ENCODE assay signal across 20 cellular contexts in the genomic region with DNA sequence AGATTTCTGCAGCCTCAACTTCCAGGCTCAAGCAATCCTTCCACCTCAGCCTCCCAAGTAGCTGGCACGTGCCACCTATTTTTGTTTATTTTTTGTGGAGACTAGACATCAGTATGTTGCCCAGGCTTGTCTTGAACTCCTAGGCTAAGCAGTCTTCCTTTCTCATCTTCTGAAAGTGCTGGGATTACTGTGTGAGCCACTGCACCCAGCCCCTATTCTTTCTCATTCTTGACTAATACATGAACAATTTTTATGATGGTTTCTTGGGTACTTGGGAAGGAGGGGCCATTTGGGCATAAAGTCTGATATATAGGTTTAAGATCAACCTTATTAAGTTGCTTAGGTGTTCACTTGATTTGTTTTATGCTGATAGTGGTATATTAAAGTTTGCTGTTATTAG. TPM values are rescaled to one million over a fixed set of nuclear protein-coding genes. Genes with fewer than 3 reads are reported as not detected.
DNase-seq lines count a peak whose midpoint lies in the region; ATAC-seq, FAIRE-seq and TF ChIP-seq lines count a peak whose summit lies in the region.
"Had no signal": no experiment of that assay in that cellular context is flagged by ENCODE, and none has a peak within 500 bp of the region (broad histone marks: within the 10 kb centered on the region; RNA-seq: fewer than 3 reads in every experiment).

No MANE protein-coding gene starts in this region.

- no peak overlapping the region for H2BK5ac ChIP-seq in H1 (ENCODE audit: low read depth, low read length)
- H2BK5ac ChIP-seq in trophoblast cell (ENCODE audit: low read depth, low read length, poor library complexity) = no peak overlapping the region

- POLR2A ChIA-PET in SK-N-SH (lab: Yijun Ruan, JAX) = no interaction called here
- POLR2A ChIA-PET in H1 (lab: Charles Lee; ENCODE audit: partially characterized antibody) = no interaction called here

- H3K18ac ChIP-seq in H1 (ENCODE audit: extremely low read depth, low read length) (no peak overlapping the region), trophoblast cell (ENCODE audit: low read length) (peak overlapping the region; percentile 61)

- H3K23ac ChIP-seq in H1 (ENCODE audit: insufficient read length) (no peak overlapping the region), trophoblast cell (ENCODE audit: low read length) (no peak overlapping the region)

- no peaks in the 10 kb centered on the region for H3K27me3 ChIP-seq in SK-N-SH (ENCODE audit: insufficient read depth)
- no peaks in the 10 kb centered on the region for H3K27me3 ChIP-seq in H1 (replicated peaks in 1 of 4; ENCODE audit: control insufficient read depth in 3 of 4, extremely low read depth in 1 of 4, insufficient read depth in 3 of 4, low read length in 3 of 4)
- H3K27me3 ChIP-seq in trophoblast cell (ENCODE audit: insufficient read depth, low read length) = no peaks in the 10 kb centered on the region
- H3K27me3 ChIP-seq: pancreas, spleen had no signal

- TF ChIP-seq EP300 in SK-N-SH (IDR thresholded peaks at IDR 0.05; ENCODE audit: borderline replicate concordance in 1 of 2, low read depth in 1 of 2, low read length in 1 of 2) (no peak), H1 (IDR thresholded peaks at IDR 0.05; ENCODE audit: borderline replicate concordance in 1 of 2, low read depth in 2 of 2, low read length in 2 of 2) (no peak)

- DNase-seq in SK-N-SH (no peak), LoVo (ENCODE audit: low spot score) (peak; percentile 69), H1 (ENCODE audit: low read depth in 1 of 2, low spot score in 2 of 2) (no peak), trophoblast cell (peak in 1 of 2 donors; percentile 31), NCI-H2029 treated with DMSO at 0.1 percent for 48 hours (lab: John Stamatoyannopoulos, UW) (no peak), hepatic stellate cell (ENCODE audit: low spot score) (no peak), GM19240 (ENCODE audit: insufficient read length, low spot score) (no peak)
- DNase-seq: DND-41, Karpas-422, kidney glomerular epithelial cell, mucosa of descending colon, NCI-H187, NCI-H510A, pancreas, spleen had no signal

- no peak overlapping the region for H2BK15ac ChIP-seq in H1 (ENCODE audit: low read length)

- H4K91ac ChIP-seq in H1 (replicated peaks; ENCODE audit: insufficient read length, low read length) = no peak overlapping the region
- H4K91ac ChIP-seq in trophoblast cell (ENCODE audit: low read depth, low read length) = no peak overlapping the region

- H3K79me1 ChIP-seq in H1 (ENCODE audit: low read depth, low read length) = peaks cover 8% of the 10 kb centered on the region
- H3K79me1 ChIP-seq in trophoblast cell (ENCODE audit: low read length) = no peaks in the 10 kb centered on the region

- H3K4me1 ChIP-seq in SK-N-SH (ENCODE audit: control insufficient read depth in 1 of 2, insufficient read depth in 2 of 2, low read depth in 1 of 2, low read length in 1 of 2) = peaks cover 0 to 6% of the 10 kb centered on the region in 2 experiments; a peak in 2 of 4 replicates
- peaks cover 5 to 6% (median 6%) of the 10 kb centered on the region in 4 experiments; a peak in 5 of 7 replicates for H3K4me1 ChIP-seq in H1 (replicated peaks in 1 of 4; ENCODE audit: control insufficient read depth in 3 of 4, insufficient read depth in 4 of 4, low read length in 3 of 4)
- H3K4me1 ChIP-seq in trophoblast cell (ENCODE audit: control insufficient read depth in 1 of 2, insufficient read depth in 2 of 2, low read length in 2 of 2) = peaks cover 7 to 9% of the 10 kb centered on the region in 2 experiments

- peak overlapping the region; percentile 78 for H3K4ac ChIP-seq in H1 (replicated peaks; ENCODE audit: insufficient read length, low read depth, low read length)
- peak overlapping the region; percentile 97 for H3K4ac ChIP-seq in trophoblast cell (ENCODE audit: low read depth, low read length)

- TF ChIP-seq RAD21 in SK-N-SH (IDR thresholded peaks at IDR 0.05; ENCODE audit: low read length) (no peak), H1 (IDR thresholded peaks at IDR 0.05 in 1 of 2, conservative IDR thresholded peaks at IDR 0.05 in 1 of 2; ENCODE audit: low read depth in 2 of 2, low read length in 2 of 2) (no peak)

- no peak overlapping the region for H4K5ac ChIP-seq in H1 (ENCODE audit: insufficient read length, low read depth, low read length)

- H3K23me2 ChIP-seq in H1 (ENCODE audit: low read depth, low read length) = no peaks in the 10 kb centered on the region

- H3K27ac ChIP-seq in SK-N-SH (ENCODE audit: low read depth in 2 of 2, low read length in 1 of 2) (no peak overlapping the region), H1 (ENCODE audit: low read depth, low read length) (no peak overlapping the region), trophoblast cell (ENCODE audit: low read depth, low read length) (no peak overlapping the region)
- H3K27ac ChIP-seq: 22Rv1, C4-2B, pancreas, SK-N-MC, spleen had no signal

- H3K36me3 ChIP-seq in SK-N-SH (replicated peaks in 1 of 2; ENCODE audit: control insufficient read depth in 1 of 2, insufficient read depth in 2 of 2, low read length in 1 of 2) (no peaks in the 10 kb centered on the region), H1 (ENCODE audit: control insufficient read depth in 2 of 4, insufficient read depth in 4 of 4, low read length in 3 of 4) (no peaks in the 10 kb centered on the region), trophoblast cell (ENCODE audit: control insufficient read depth in 1 of 2, insufficient read depth in 2 of 2, low read length in 2 of 2) (no peaks in the 10 kb centered on the region)
- H3K36me3 ChIP-seq: pancreas, spleen had no signal

- TF ChIP-seq CTCF in SK-N-SH (IDR thresholded peaks at IDR 0.05) (no peak), H1 (IDR thresholded peaks at IDR 0.05; ENCODE audit: control extremely low read depth in 1 of 3, insufficient read depth in 1 of 3, low read depth in 1 of 3, low read length in 3 of 3) (no peak)

- no peak overlapping the region for H2BK12ac ChIP-seq in H1 (ENCODE audit: low read depth, low read length)
- no peak overlapping the region for H2BK12ac ChIP-seq in trophoblast cell (ENCODE audit: low read length)

- peak overlapping the region; percentile 80 for H4K12ac ChIP-seq in trophoblast cell (ENCODE audit: low read depth, low read length)

- H3K4me3 ChIP-seq in SK-N-SH (ENCODE audit: low read depth in 2 of 2, low read length in 1 of 2) (no peak overlapping the region), H1 (ENCODE audit: extremely low read depth in 1 of 4, insufficient read depth in 2 of 4, low read depth in 3 of 4, low read length in 4 of 4) (no peak overlapping the region), trophoblast cell (ENCODE audit: low read depth, low read length) (no peak overlapping the region)
- H3K4me3 ChIP-seq: mucosa of descending colon, pancreas, SK-N-MC, spleen had no signal

- peaks cover 100% of the 10 kb centered on the region for H3K79me2 ChIP-seq in SK-N-SH (ENCODE audit: insufficient read depth)
- peaks cover 18 to 100% of the 10 kb centered on the region in 2 experiments for H3K79me2 ChIP-seq in H1 (ENCODE audit: control insufficient read depth in 1 of 2, insufficient read depth in 2 of 2, low read length in 2 of 2)
- H3K79me2 ChIP-seq in trophoblast cell (ENCODE audit: control insufficient read depth, insufficient read depth, low read length, poor library complexity) = peaks cover 8% of the 10 kb centered on the region

- H3K14ac ChIP-seq in H1 (ENCODE audit: insufficient read length) (no peak overlapping the region), trophoblast cell (ENCODE audit: low read length) (no peak overlapping the region)

- peak; percentile 40; the same call in 1 of the 3 replicates for ATAC-seq in SK-N-SH treated with all-trans-retinoic acid at 6 μM for 48 hours
- ATAC-seq: mucosa of descending colon, pancreas had no signal

- H4K20me1 ChIP-seq in SK-N-SH (ENCODE audit: insufficient read depth) = peaks cover 96% of the 10 kb centered on the region
- peaks cover 5 to 9% of the 10 kb centered on the region in 2 experiments for H4K20me1 ChIP-seq in H1 (replicated peaks in 1 of 2; ENCODE audit: control insufficient read depth in 1 of 2, insufficient read depth in 2 of 2, low read length in 2 of 2)

- H3K9me3 ChIP-seq in SK-N-SH (no peaks in the 10 kb centered on the region), H1 (ENCODE audit: insufficient read depth in 2 of 2, low read depth in 1 of 2, low read length in 1 of 2) (no peaks in the 10 kb centered on the region), trophoblast cell (ENCODE audit: insufficient read depth, low read depth, low read length) (no peaks in the 10 kb centered on the region)
- H3K9me3 ChIP-seq: mucosa of descending colon, pancreas had no signal

- CTCF ChIA-PET in SK-N-SH (lab: Yijun Ruan, JAX) (no interaction called here), H1 (lab: Charles Lee; ENCODE audit: partially characterized antibody) (interaction anchor here (0.6 to 1.3 kb wide), 2 partner anchors 8 to 1266 kb away, joined by 3 to 5 read pairs; no protein-coding TSS in a partner anchor)

- H3K9ac ChIP-seq in SK-N-SH (no peak overlapping the region), H1 (replicated peaks in 1 of 4; ENCODE audit: extremely low read depth in 1 of 4, low read depth in 3 of 4, low read length in 3 of 4) (no peak overlapping the region), trophoblast cell (ENCODE audit: low read length) (no peak overlapping the region)

- H2BK120ac ChIP-seq in H1 (replicated peaks; ENCODE audit: low read depth, low read length) (no peak overlapping the region), trophoblast cell (ENCODE audit: insufficient read depth, low read length, poor library complexity) (no peak overlapping the region)

- H4K8ac ChIP-seq in H1 (ENCODE audit: extremely low read depth, insufficient read depth, low read length) (no peak overlapping the region), trophoblast cell (ENCODE audit: low read depth, low read length) (no peak overlapping the region)

- no peaks in the 10 kb centered on the region for H3K9me2 ChIP-seq in SK-N-SH

- WGBS in SK-N-SH (ENCODE audit: low lambda C conversion rate) = 76% methylated on average over 1 of the region's 1 CpG
- WGBS in H1 (ENCODE audit: extremely low coverage in 1 of 2, insufficient coverage in 1 of 2, insufficient read length in 1 of 2, insufficient replicate concordance in 2 of 2, low coverage in 1 of 2, low lambda C conversion rate in 2 of 2, missing lambda C conversion rate in 1 of 2), 2 experiments = 80% methylated on average over 1 of the region's 1 CpG; no CpG with 5 or more reads in 1 of the 2 experiments
- WGBS in trophoblast cell (ENCODE audit: extremely low coverage, insufficient coverage, insufficient read length) = no CpG with 5 or more reads among the region's 1 CpG

- H3K4me2 ChIP-seq in SK-N-SH = no peak overlapping the region
- H3K4me2 ChIP-seq in H1 (ENCODE audit: insufficient read depth in 1 of 2, low read depth in 2 of 2, low read length in 2 of 2) = no peak overlapping the region
- H3K4me2 ChIP-seq in trophoblast cell (ENCODE audit: low read length) = no peak overlapping the region

- H3K56ac ChIP-seq in H1 (replicated peaks; ENCODE audit: insufficient read length, low read depth, low read length) = no peak overlapping the region

- no peak for TF ChIP-seq POLR2A in H1 (IDR thresholded peaks at IDR 0.05; ENCODE audit: control extremely low read depth in 1 of 2, low read depth in 2 of 2, low read length in 2 of 2)

- H2AFZ ChIP-seq in SK-N-SH (ENCODE audit: low read depth) (no peak overlapping the region), H1 (ENCODE audit: low read length) (no peak overlapping the region), trophoblast cell (ENCODE audit: insufficient read depth, low read length, poor library complexity) (no peak overlapping the region)

- no peaks in the 10 kb centered on the region for H3F3A ChIP-seq in SK-N-SH (replicated peaks; ENCODE audit: insufficient read depth)

- H2AK5ac ChIP-seq in H1 (ENCODE audit: low read depth, low read length) = no peak overlapping the region
- H2AK5ac ChIP-seq in trophoblast cell (ENCODE audit: low read length) = no peak overlapping the region

- no peak overlapping the region for H2BK20ac ChIP-seq in H1 (ENCODE audit: low read length)

- FAIRE-seq in H1 (lab: Jason Lieb, UNC) = no peak
- FAIRE-seq: endothelial cell of umbilical vein, pancreas had no signal

RNA-seq across cellular contexts. Expression of gene EPC2, which starts 26.2 kb away (rescaled TPM):
- polyA plus RNA-seq in SK-N-SH (2012; rRNA removed) (8.8 and 13.4 TPM in 2 replicates), H1 (2011; rRNA removed) (9.6 and 16.1 TPM in 2 replicates)
- 12.3 and 12.7 TPM in 2 replicates for polyA plus RNA-seq in SK-N-SH (2012; cell fraction: cytosol; rRNA removed)
- polyA plus RNA-seq in SK-N-SH (2012; cell fraction: nucleus; rRNA removed) = 4.2 and 12.6 TPM in 2 replicates
- total RNA-seq in H1 (2021; fragmentation: NEBNext Ultra II Directional; extraction: Animal tissue kit (Norgen Biotek cat#: 25700)) = 24.1 and 25.7 TPM in 2 replicates
- 13.7 TPM for polyA plus RNA-seq in H1 (2011; cell fraction: cytosol; rRNA removed)
- polyA plus RNA-seq in H1 (2011; cell fraction: nucleus; rRNA removed) = 11.2 TPM
- polyA plus RNA-seq in H1 (2012, experiment 1 of 2) = 10.6 to 13.4 TPM (median 11.7 TPM) in 4 replicates
- polyA plus RNA-seq in H1 (2012, experiment 2 of 2) = 0.68 TPM
- 10.5 TPM for polyA plus RNA-seq in H1 (2013, experiment 1 of 2)
- 10.5 TPM for polyA plus RNA-seq in H1 (2013, experiment 2 of 2)
- 35.4 and 44.8 TPM in 2 replicates for polyA minus RNA-seq in H1 (2011; rRNA and poly(A)+ RNA removed)
- polyA minus RNA-seq in H1 (2011; cell fraction: cytosol; rRNA and poly(A)+ RNA removed) = 14.5 TPM
- 75.6 TPM for polyA minus RNA-seq in H1 (2011; cell fraction: nucleus; rRNA and poly(A)+ RNA removed)
- polyA plus RNA-seq in trophoblast cell (2013) = 15.6 and 16.0 TPM in 2 replicates
